ENCODE assay signal across 9 cellular contexts in genomic region chr6:155340464-155341129, GRCh38. TPM values are rescaled to one million over a fixed set of nuclear protein-coding genes. Genes with fewer than 3 reads are reported as not detected.
DNase-seq lines count a peak whose midpoint lies in the region; ATAC-seq, FAIRE-seq and TF ChIP-seq lines count a peak whose summit lies in the region.
"Had no signal": no experiment of that assay in that cellular context is flagged by ENCODE, and none has a peak within 500 bp of the region (broad histone marks: within the 10 kb centered on the region; RNA-seq: fewer than 3 reads in every experiment).

No MANE protein-coding gene starts in this region.

- H3K27me3 ChIP-seq in AG04450 (ENCODE audit: control insufficient read depth, insufficient read depth, low read length) = no peaks in the 10 kb centered on the region
- H3K27me3 ChIP-seq in bronchial epithelial cell (ENCODE audit: control insufficient read depth, insufficient read depth, low read length) = no peaks in the 10 kb centered on the region

- ATAC-seq in GM19025 (IDR thresholded peaks at IDR 0.05; ENCODE audit: low read depth, unreplicated experiment) = peak; percentile 22
- ATAC-seq in HG03280 (IDR thresholded peaks at IDR 0.05; ENCODE audit: unreplicated experiment) = peak; percentile 29
- ATAC-seq in activated CD8-positive, alpha-beta memory T cell treated with anti-CD3 and anti-CD28 coated beads, Interleukin-2, amount 10 ng/mL, durations not matched to agents 7 days and 5 days = no peak
- ATAC-seq in HG03457 (IDR thresholded peaks at IDR 0.05; ENCODE audit: unreplicated experiment) = no peak

- H3K9me3 Mint-ChIP-seq in activated CD8-positive, alpha-beta memory T cell treated with anti-CD3 and anti-CD28 coated beads, Interleukin-2, amount 10 ng/mL, durations not matched to agents 7 days and 5 days (ENCODE audit: low read depth) = peaks cover 8% of the 10 kb centered on the region

- FAIRE-seq in bronchial epithelial cell (lab: Jason Lieb, UNC) = no peak

- H3K9me3 ChIP-seq in AG04450 (ENCODE audit: control insufficient read depth, insufficient read depth, low read length) = 0 out of 2 replicates have a peak, but pooled peaks cover 5% of the 10 kb centered on the region

- no peak overlapping the region for H3K4me3 Mint-ChIP-seq in activated CD8-positive, alpha-beta memory T cell treated with anti-CD3 and anti-CD28 coated beads, Interleukin-2, amount 10 ng/mL, durations not matched to agents 7 days and 5 days

- H3K36me3 Mint-ChIP-seq in activated CD8-positive, alpha-beta memory T cell treated with anti-CD3 and anti-CD28 coated beads, Interleukin-2, amount 10 ng/mL, durations not matched to agents 7 days and 5 days = peaks cover 13% of the 10 kb centered on the region

- POLR2A ChIA-PET in AG04450 (lab: Yijun Ruan, JAX) = interaction anchor here (0.6 kb wide), 1 partner anchor 1376 kb away, joined by 3 read pairs; no protein-coding TSS in a partner anchor

- no peaks in the 10 kb centered on the region for H3K36me3 ChIP-seq in bronchial epithelial cell (ENCODE audit: control insufficient read depth, insufficient read depth, low read length)

- no peak overlapping the region for H3K27ac Mint-ChIP-seq in activated CD8-positive, alpha-beta memory T cell treated with anti-CD3 and anti-CD28 coated beads, Interleukin-2, amount 10 ng/mL, durations not matched to agents 7 days and 5 days

- TF ChIP-seq CTCF in AG04450 (IDR thresholded peaks at IDR 0.05; ENCODE audit: low read depth, low read length) = peak; percentile 54
- TF ChIP-seq CTCF in bronchial epithelial cell (IDR thresholded peaks at IDR 0.05; ENCODE audit: insufficient read depth, low read length, severe bottlenecking) = peak; percentile 47

- DNase-seq in AG04450 (ENCODE audit: low read depth, low spot score) (peak; percentile 10), bronchial epithelial cell (ENCODE audit: low read depth) (peak; percentile 25), COR-L47 (lab: John Stamatoyannopoulos, UW) (no peak), NCI-H146 treated with DMSO at 0.1 percent for 48 hours (lab: John Stamatoyannopoulos, UW; ENCODE audit: unreplicated experiment) (no peak)
- no peak for DNase-seq in activated CD8-positive, alpha-beta memory T cell treated with anti-CD3 and anti-CD28 coated beads, Interleukin-2, amount 10 ng/mL, durations not matched to agents 7 days and 5 days
- DNase-seq: cerebellar nuclear complex had no signal

- H3K4me3 ChIP-seq in AG04450 (ENCODE audit: low read depth, low read length) (no peak overlapping the region), bronchial epithelial cell (ENCODE audit: low read depth, low read length) (no peak overlapping the region)

- peaks cover 4% of the 10 kb centered on the region for H3K27me3 Mint-ChIP-seq in activated CD8-positive, alpha-beta memory T cell treated with anti-CD3 and anti-CD28 coated beads, Interleukin-2, amount 10 ng/mL, durations not matched to agents 7 days and 5 days

- peaks cover 15% of the 10 kb centered on the region for H3K4me1 Mint-ChIP-seq in activated CD8-positive, alpha-beta memory T cell treated with anti-CD3 and anti-CD28 coated beads, Interleukin-2, amount 10 ng/mL, durations not matched to agents 7 days and 5 days

- H3K27ac ChIP-seq in AG04450 (ENCODE audit: low read depth, low read length) = no peak overlapping the region

- CTCF ChIA-PET in AG04450 (lab: Charles Lee) = interaction anchor here (1.0 to 2.7 kb wide), 5 partner anchors 18 to 192 kb away, joined by 3 to 16 read pairs (median 4); no protein-coding TSS in a partner anchor
- CTCF ChIA-PET in activated CD8-positive, alpha-beta memory T cell treated with anti-CD3 and anti-CD28 coated beads, Interleukin-2, amount 10 ng/mL, durations not matched to agents 7 days and 5 days (lab: Charles Lee) = no interaction called here

RNA-seq across cellular contexts. Expression of gene TFB1M, which starts 26.3 kb away (rescaled TPM):
- polyA plus RNA-seq in AG04450 (2011; rRNA removed) = 14.6 and 20.4 TPM in 2 replicates
- 18.1 and 18.9 TPM in 2 replicates for polyA minus RNA-seq in AG04450 (2011; rRNA and poly(A)+ RNA removed)
- 11.6 and 15.1 TPM in 2 replicates for total RNA-seq in bronchial epithelial cell
- total RNA-seq in activated CD8-positive, alpha-beta memory T cell treated with anti-CD3 and anti-CD28 coated beads, Interleukin-2, amount 10 ng/mL, durations not matched to agents 7 days and 5 days = 10 to 100 TPM; 33.6 to 35.5 TPM

Comparison
In these comparisons a context has a peak if more than half of its experiments do, and no peak if none do; other contexts are left out.
1. DNase-seq: peak in AG04450 (single experiment) and bronchial epithelial cell (single experiment); none in COR-L47 (single experiment), NCI-H146 treated with DMSO at 0.1 percent for 48 hours (single experiment) and activated CD8-positive, alpha-beta memory T cell treated with anti-CD3 and anti-CD28 coated beads, Interleukin-2, amount 10 ng/mL, durations not matched to agents 7 days and 5 days (single experiment).
2. ATAC-seq: peak in GM19025 (single experiment) and HG03280 (single experiment); none in activated CD8-positive, alpha-beta memory T cell treated with anti-CD3 and anti-CD28 coated beads, Interleukin-2, amount 10 ng/mL, durations not matched to agents 7 days and 5 days (single experiment) and HG03457 (single experiment).